In genomic region chr11:73307323-73308002, GRCh38 we compare ENCODE assay signal across 8 cellular contexts. TPM values are rescaled to one million over a fixed set of nuclear protein-coding genes. Genes with fewer than 3 reads are reported as not detected.
DNase-seq lines count a peak whose midpoint lies in the region; ATAC-seq and TF ChIP-seq lines count a peak whose summit lies in the region.

No MANE protein-coding gene starts in this region.

- H3K4me1 Mint-ChIP-seq in activated B cell treated with CpG ODN at 0.5 μM for 24 hours, result peaks cover 11% of the 10 kb centered on the region

- intact Hi-C loops in activated B cell treated with CpG ODN at 0.5 μM for 24 hours (cut with micrococcal nuclease), result loop anchor here (1.0 to 5.0 kb wide), 4 partner anchors 12 to 354 kb away; partner anchors contain the start of gene RELT

- CTCF ChIA-PET in activated B cell treated with CpG ODN at 0.5 μM for 24 hours (lab: Charles Lee), result interaction anchor here (0.6 to 5.6 kb wide), 13 partner anchors 9 to 352 kb away, joined by 3 to 63 read pairs (median 4); no protein-coding TSS in a partner anchor

- no peak overlapping the region for H3K27ac Mint-ChIP-seq in activated B cell treated with CpG ODN at 0.5 μM for 24 hours

- peak; percentile 97 for DNase-seq in A172 (ENCODE audit: low spot score)
- DNase-seq in NCI-H2196 treated with DMSO at 0.1 percent for 48 hours (lab: John Stamatoyannopoulos, UW; ENCODE audit: unreplicated experiment), result peak; percentile 99
- peak; percentile 85 for DNase-seq in activated B cell treated with CpG ODN at 0.5 μM for 24 hours
- peak; percentile 81 for DNase-seq in central memory CD4-positive, alpha-beta T cell
- DNase-seq in islet precursor cell, result peak; percentile 100
- DNase-seq in stimulated activated CD4-positive, alpha-beta T cell treated with anti-CD3 and anti-CD28 coated beads, Interleukin-12 subunit alpha, Interleukin-12 subunit beta, amount 100 ng/mL, for 4 hours, result peak; percentile 91

- POLR2A ChIA-PET in activated B cell treated with CpG ODN at 0.5 μM for 24 hours (lab: Charles Lee), result interaction anchor here (0.5 to 1.9 kb wide), 13 partner anchors 10 to 577 kb away, joined by 3 to 7 read pairs (median 4); no protein-coding TSS in a partner anchor

- H3K36me3 Mint-ChIP-seq in activated B cell treated with CpG ODN at 0.5 μM for 24 hours (ENCODE audit: low read depth), result no peaks in the 10 kb centered on the region

- TF ChIP-seq CTCF in activated B cell treated with CpG ODN at 0.5 μM for 24 hours (IDR thresholded peaks at IDR 0.05), result no peak

- peak overlapping the region; percentile 93 for H3K4me3 Mint-ChIP-seq in activated B cell treated with CpG ODN at 0.5 μM for 24 hours

- H3K9me3 Mint-ChIP-seq in activated B cell treated with CpG ODN at 0.5 μM for 24 hours, result no peaks in the 10 kb centered on the region

- ATAC-seq in GM18858 (IDR thresholded peaks at IDR 0.05; ENCODE audit: unreplicated experiment), result peak; percentile 43
- ATAC-seq in HG03108 (IDR thresholded peaks at IDR 0.05; ENCODE audit: unreplicated experiment), result peak; percentile 53
- ATAC-seq in activated B cell treated with CpG ODN at 0.5 μM for 24 hours (ENCODE audit: low read depth), result peak; percentile 73

- H3K27me3 Mint-ChIP-seq in activated B cell treated with CpG ODN at 0.5 μM for 24 hours, result peaks cover 8% of the 10 kb centered on the region

RNA-seq across cellular contexts. Expression of gene ARHGEF17, which starts 0.6 kb away (rescaled TPM):
- total RNA-seq in A172 (2014; rRNA removed; shearing (Covaris generic)), result 9.8 and 25.0 TPM in 2 replicates
- total RNA-seq in activated B cell treated with CpG ODN at 0.5 μM for 24 hours, result 0.02 TPM in 1 of 2 replicates, not detected in the other

RNA-seq across cellular contexts. Expression of gene P2RY6, which starts 35.3 kb away (rescaled TPM):
- not detected in 2 replicates for total RNA-seq in A172 (2014; rRNA removed; shearing (Covaris generic))
- total RNA-seq in activated B cell treated with CpG ODN at 0.5 μM for 24 hours, result 0.22 TPM in 1 of 2 replicates, not detected in the other

Comparison
In these comparisons a context has a peak if more than half of its experiments do, and no peak if none do; other contexts are left out.
1. Peak in every context shown above with its lines: DNase-seq and ATAC-seq.
2. RNA of gene ARHGEF17, which starts 0.6 kb away (total RNA-seq): 9.8 to 25.0 TPM in A172; 0.02 TPM in activated B cell treated with CpG ODN at 0.5 μM for 24 hours; every median in the first group is over 10 times any median in the second.